20 cellular contexts compared by ENCODE assay signal in genomic region chr12:129298921-129299320, GRCh38.
DNase-seq lines count a peak whose midpoint lies in the region; ATAC-seq lines count a peak whose summit lies in the region.
"Had no signal": no experiment of that assay in that cellular context is flagged by ENCODE, and none has a peak within 500 bp of the region (broad histone marks: within the 10 kb centered on the region; RNA-seq: fewer than 3 reads in every experiment).

No MANE protein-coding gene starts in this region.

- intact Hi-C loops in Right ventricle myocardium superior (cut with DNase I), result no loop called here

- no peak for ATAC-seq in Right ventricle myocardium superior (ENCODE audit: poor library complexity)
- ATAC-seq in HG02840 (IDR thresholded peaks at IDR 0.05; ENCODE audit: low FRiP score, unreplicated experiment), result no peak
- no peak for ATAC-seq in HG03196 (IDR thresholded peaks at IDR 0.05; ENCODE audit: unreplicated experiment)
- ATAC-seq: A549 had no signal

- peak; percentile 84 for DNase-seq in HT1080 (ENCODE audit: low read depth)
- peak; percentile 61 for DNase-seq in RKO (ENCODE audit: low spot score)
- peak; percentile 2 for DNase-seq in astrocyte of the hippocampus (ENCODE audit: low read depth, low spot score)
- peak; percentile 9 for DNase-seq in kidney tubule cell (ENCODE audit: low spot score)
- DNase-seq in Right ventricle myocardium superior, result no peak
- DNase-seq: 8988T; ACHN; AML-193; BE2C; CD4-positive, alpha-beta T cell; CD8-positive, alpha-beta memory T cell; DMS 273 treated with DMSO at 0.1 percent for 48 hours; DMS53; DMS79 treated with DMSO at 0.1 percent for 48 hours; GM23248; H7; HCEC 1CT had no signal
